Comparison of ENCODE assay signal across 1 cellular context in the genomic region with DNA sequence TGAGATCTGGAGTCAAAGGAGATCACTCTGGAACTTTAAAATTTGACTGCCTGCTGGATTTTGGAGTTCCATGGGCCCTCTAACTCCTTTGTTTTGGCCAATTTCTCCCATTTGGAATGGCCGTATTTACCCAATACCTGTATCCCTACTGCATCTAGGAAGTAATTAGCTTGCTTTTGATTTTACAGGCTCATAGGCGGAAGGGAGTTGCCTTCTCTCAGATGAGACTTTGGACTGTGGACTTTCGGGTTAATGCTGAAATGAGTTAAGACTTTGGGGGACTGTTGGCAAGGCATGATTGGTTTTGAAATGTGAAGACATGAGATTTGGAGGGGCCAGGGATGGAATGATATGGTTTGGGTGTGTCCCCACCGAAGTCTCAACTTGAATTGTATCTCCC. TPM values are rescaled to one million over a fixed set of nuclear protein-coding genes. Genes with fewer than 3 reads are reported as not detected.
"Had no signal": no experiment of that assay in that cellular context is flagged by ENCODE, and none has a peak within 500 bp of the region (broad histone marks: within the 10 kb centered on the region; RNA-seq: fewer than 3 reads in every experiment).

No MANE protein-coding gene starts in this region.

RNA-seq across cellular contexts. Expression of a gene that starts 31.1 kb away (rescaled TPM):
- total RNA-seq: MCF 10A had no signal
